Comparison of ENCODE assay signal across 8 cellular contexts in genomic region chr4:101103381-101104142, GRCh38.
DNase-seq lines count a peak whose midpoint lies in the region; ATAC-seq and TF ChIP-seq lines count a peak whose summit lies in the region.

No MANE protein-coding gene starts in this region.

- peaks cover 44% of the 10 kb centered on the region for H3K4me1 ChIP-seq in SJCRH30
- peaks cover 3 to 40% (median 33%) of the 10 kb centered on the region in 9 donors for H3K4me1 ChIP-seq in heart right ventricle

- 28 to 36% methylated on average over 4 of the region's 4 CpGs for WGBS in heart right ventricle, 2 donors

- CTCF ChIA-PET in activated CD8-positive, alpha-beta memory T cell treated with anti-CD3 and anti-CD28 coated beads, Interleukin-2, amount 10 ng/mL, durations not matched to agents 7 days and 5 days (lab: Charles Lee), result interaction anchor here (1.4 kb wide), 1 partner anchor 8 kb away, joined by 3 read pairs; no protein-coding TSS in a partner anchor

- no peak for TF ChIP-seq CTCF in heart right ventricle (IDR thresholded peaks at IDR 0.05)

- no peaks in the 10 kb centered on the region for H3K27me3 Mint-ChIP-seq in activated CD8-positive, alpha-beta memory T cell treated with anti-CD3 and anti-CD28 coated beads, Interleukin-2, amount 10 ng/mL, durations not matched to agents 7 days and 5 days

- H3K36me3 ChIP-seq in SJCRH30, result peaks cover 4% of the 10 kb centered on the region; the same call in 1 of the 2 replicates
- H3K36me3 ChIP-seq in heart right ventricle, result peaks cover 0 to 21% (median 0%) of the 10 kb centered on the region in 9 donors

- peak; percentile 77 for ATAC-seq in activated CD8-positive, alpha-beta memory T cell treated with anti-CD3 and anti-CD28 coated beads, Interleukin-2, amount 10 ng/mL, durations not matched to agents 7 days and 5 days
- peak; percentile 89 for ATAC-seq in HG03045 (IDR thresholded peaks at IDR 0.05; ENCODE audit: unreplicated experiment)
- peak in 7 of 8 donors; percentile 32 to 56 (median 49) for ATAC-seq in heart right ventricle

- no peaks in the 10 kb centered on the region for H3K9me3 Mint-ChIP-seq in activated CD8-positive, alpha-beta memory T cell treated with anti-CD3 and anti-CD28 coated beads, Interleukin-2, amount 10 ng/mL, durations not matched to agents 7 days and 5 days (ENCODE audit: low read depth)

- no peak for DNase-seq in activated CD8-positive, alpha-beta memory T cell treated with anti-CD3 and anti-CD28 coated beads, Interleukin-2, amount 10 ng/mL, durations not matched to agents 7 days and 5 days
- DNase-seq in activated CD8-positive, alpha-beta memory T cell treated with anti-CD3 and anti-CD28 coated beads for 24 hours, result no peak
- DNase-seq in SJCRH30, result peak; percentile 19 to 66
- DNase-seq in heart right ventricle, result no peak
- DNase-seq in DMS79 treated with DMSO at 0.1 percent for 48 hours (lab: John Stamatoyannopoulos, UW), result no peak
- no peak for DNase-seq in cerebellar nuclear complex (lab: John Stamatoyannopoulos, UW)
- no peak for DNase-seq in NCI-H345 (lab: John Stamatoyannopoulos, UW)

- intact Hi-C loops in heart right ventricle (cut with DNase I), result no loop called here

- H3K27ac Mint-ChIP-seq in activated CD8-positive, alpha-beta memory T cell treated with anti-CD3 and anti-CD28 coated beads, Interleukin-2, amount 10 ng/mL, durations not matched to agents 7 days and 5 days, result peak overlapping the region; percentile 38

- no peaks in the 10 kb centered on the region for H3K27me3 ChIP-seq in SJCRH30
- H3K27me3 ChIP-seq in heart right ventricle, result no peaks in the 10 kb centered on the region

- H3K4me1 Mint-ChIP-seq in activated CD8-positive, alpha-beta memory T cell treated with anti-CD3 and anti-CD28 coated beads, Interleukin-2, amount 10 ng/mL, durations not matched to agents 7 days and 5 days, result peaks cover 21% of the 10 kb centered on the region

- peaks cover 19% of the 10 kb centered on the region for H3K36me3 Mint-ChIP-seq in activated CD8-positive, alpha-beta memory T cell treated with anti-CD3 and anti-CD28 coated beads, Interleukin-2, amount 10 ng/mL, durations not matched to agents 7 days and 5 days

- H3K4me3 Mint-ChIP-seq in activated CD8-positive, alpha-beta memory T cell treated with anti-CD3 and anti-CD28 coated beads, Interleukin-2, amount 10 ng/mL, durations not matched to agents 7 days and 5 days, result no peak overlapping the region

- H3K4me3 ChIP-seq in SJCRH30 (no peak overlapping the region), heart right ventricle (no peak overlapping the region)

- H3K27ac ChIP-seq in SJCRH30, result peak overlapping the region; percentile 26; the same call in 1 of the 2 replicates
- H3K27ac ChIP-seq in heart right ventricle, result peak overlapping the region in 2 of 10 donors; percentile 49 to 50

- H3K9me3 ChIP-seq in SJCRH30 (replicated peaks), result no peaks in the 10 kb centered on the region
- no peaks in the 10 kb centered on the region for H3K9me3 ChIP-seq in heart right ventricle

Comparison
In these comparisons a context has a peak if more than half of its experiments do, and no peak if none do; other contexts are left out.
1. DNase-seq: peak in SJCRH30 (2 of 2); none in activated CD8-positive, alpha-beta memory T cell treated with anti-CD3 and anti-CD28 coated beads, Interleukin-2, amount 10 ng/mL, durations not matched to agents 7 days and 5 days (single experiment), activated CD8-positive, alpha-beta memory T cell treated with anti-CD3 and anti-CD28 coated beads for 24 hours (single experiment), heart right ventricle (0 of 2), DMS79 treated with DMSO at 0.1 percent for 48 hours (single experiment), cerebellar nuclear complex (0 of 2) and NCI-H345 (single experiment).
2. Peak in every context shown above with its lines, with median percentiles within 50 percentile points of each other: ATAC-seq.